Comparison of ENCODE assay signal across 29 cellular contexts in the genomic region with DNA sequence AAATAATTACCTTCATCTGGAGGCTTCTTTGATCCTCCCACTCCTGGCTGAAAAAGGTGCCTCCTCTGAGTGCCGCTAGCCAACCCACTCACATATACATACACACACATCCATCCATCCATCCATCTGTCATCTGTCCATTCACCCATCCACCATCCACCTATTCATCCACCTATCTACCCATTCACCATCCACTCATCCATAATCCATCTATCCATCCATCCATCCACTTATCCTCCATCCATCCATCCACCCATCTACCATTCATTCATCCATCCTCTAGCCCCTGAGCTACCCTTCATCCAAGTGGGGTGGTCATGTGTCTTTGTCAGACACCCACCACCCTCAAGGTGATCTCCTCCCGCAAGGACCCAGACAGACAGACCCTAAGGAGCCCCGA.
"Had no signal": no experiment of that assay in that cellular context is flagged by ENCODE, and none has a peak within 500 bp of the region (broad histone marks: within the 10 kb centered on the region; RNA-seq: fewer than 3 reads in every experiment).

No MANE protein-coding gene starts in this region.

- H3K36me3 Mint-ChIP-seq: naive thymus-derived CD8-positive, alpha-beta T cell; natural killer cell treated with Interleukin-12 subunit alpha and Interleukin-12 subunit beta and Interleukin-15 and Interleukin-18, amount 100 ng/mL, for 72 hours; stimulated activated effector memory CD8-positive, alpha-beta T cell treated with anti-CD3 and anti-CD28 coated beads, Interleukin-12 subunit alpha, Interleukin-12 subunit beta, amount 100 ng/mL, for 72 hours; stimulated activated naive B cell treated with anti-CD40 and anti-IgM and Interleukin-4, amounts not matched to agents 10 μg/mL and 1 μg/mL and 100 μg/mL, for 72 hours had no signal

- H3K4me1 Mint-ChIP-seq: naive thymus-derived CD8-positive, alpha-beta T cell; stimulated activated naive B cell treated with anti-CD40 and anti-IgM and Interleukin-4, amounts not matched to agents 10 μg/mL and 1 μg/mL and 100 μg/mL, for 72 hours had no signal

- DNase-seq: naive thymus-derived CD8-positive, alpha-beta T cell; nephron progenitor cell; nucleus accumbens; ovary; psoas muscle; right cardiac atrium; right lobe of liver; sigmoid colon; small intestine; stimulated activated CD4-positive, alpha-beta T cell treated with anti-CD3 and anti-CD28 coated beads, Interleukin-15, amount 100 ng/mL, for 24 hours; stimulated activated CD4-positive, alpha-beta T cell treated with anti-CD3 and anti-CD28 coated beads, Interleukin-2, amount 100 ng/mL, for 24 hours; stimulated activated CD4-positive, alpha-beta T cell treated with anti-CD3 and anti-CD28 coated beads, Interleukin-2, amount 100 ng/mL, for 48 hours; stimulated activated CD4-positive, alpha-beta T cell treated with anti-CD3 and anti-CD28 coated beads, Interleukin-4, amount 100 ng/mL, for 24 hours; stimulated activated naive B cell treated with anti-CD40 and anti-IgM and Interleukin-4, amounts not matched to agents 10 μg/mL and 1 μg/mL and 100 μg/mL, for 72 hours; stimulated activated naive CD4-positive, alpha-beta T cell treated with Interleukin-2 at 50 U/mL for 16 hours; stomach; thyroid gland; trophoblast cell; upper lobe of right lung; uterus had no signal

- H3K9me3 Mint-ChIP-seq: natural killer cell treated with Interleukin-12 subunit alpha and Interleukin-12 subunit beta and Interleukin-15 and Interleukin-18, amount 100 ng/mL, for 72 hours; nephron progenitor cell; stimulated activated effector memory CD8-positive, alpha-beta T cell treated with anti-CD3 and anti-CD28 coated beads, Interleukin-12 subunit alpha, Interleukin-12 subunit beta, amount 100 ng/mL, for 72 hours; stimulated activated naive CD8-positive, alpha-beta T cell treated with anti-CD3 and anti-CD28 coated beads, Interleukin-15, Interleukin-2, amounts not matched to agents 100 ng/mL and 50 ng/mL, for 24 hours had no signal

- H3K4me3 Mint-ChIP-seq: naive thymus-derived CD8-positive, alpha-beta T cell; natural killer cell treated with Interleukin-12 subunit alpha and Interleukin-12 subunit beta and Interleukin-15 and Interleukin-18, amount 100 ng/mL, for 72 hours; nephron progenitor cell; neural crest cell; stimulated activated effector memory CD8-positive, alpha-beta T cell treated with anti-CD3 and anti-CD28 coated beads, Interleukin-12 subunit alpha, Interleukin-12 subunit beta, amount 100 ng/mL, for 72 hours; stimulated activated naive B cell treated with anti-CD40 and anti-IgM and Interleukin-4, amounts not matched to agents 10 μg/mL and 1 μg/mL and 100 μg/mL, for 72 hours; stimulated activated naive CD8-positive, alpha-beta T cell treated with anti-CD3 and anti-CD28 coated beads, Interleukin-15, Interleukin-2, amounts not matched to agents 100 ng/mL and 50 ng/mL, for 24 hours had no signal

- ATAC-seq: naive thymus-derived CD8-positive, alpha-beta T cell; natural killer cell treated with Interleukin-12 subunit alpha and Interleukin-12 subunit beta and Interleukin-15 and Interleukin-18, amount 100 ng/mL, for 72 hours; psoas muscle; right cardiac atrium; right lobe of liver; stimulated activated effector memory CD8-positive, alpha-beta T cell treated with anti-CD3 and anti-CD28 coated beads, Interleukin-12 subunit alpha, Interleukin-12 subunit beta, amount 100 ng/mL, for 72 hours; stimulated activated naive B cell treated with anti-CD40 and anti-IgM and Interleukin-4, amounts not matched to agents 10 μg/mL and 1 μg/mL and 100 μg/mL, for 72 hours; upper lobe of right lung had no signal

- H3K27ac Mint-ChIP-seq: naive thymus-derived CD8-positive, alpha-beta T cell; natural killer cell treated with Interleukin-12 subunit alpha and Interleukin-12 subunit beta and Interleukin-15 and Interleukin-18, amount 100 ng/mL, for 72 hours; nephron progenitor cell; progenitor cell of endocrine pancreas; stimulated activated effector memory CD8-positive, alpha-beta T cell treated with anti-CD3 and anti-CD28 coated beads, Interleukin-12 subunit alpha, Interleukin-12 subunit beta, amount 100 ng/mL, for 72 hours; stimulated activated naive B cell treated with anti-CD40 and anti-IgM and Interleukin-4, amounts not matched to agents 10 μg/mL and 1 μg/mL and 100 μg/mL, for 72 hours; stimulated activated naive CD8-positive, alpha-beta T cell treated with anti-CD3 and anti-CD28 coated beads, Interleukin-15, Interleukin-2, amounts not matched to agents 100 ng/mL and 50 ng/mL, for 24 hours had no signal

- H3K27ac ChIP-seq: neutrophil, ovary, parathyroid adenoma, psoas muscle, right lobe of liver, sigmoid colon, stomach, thoracic aorta, thyroid gland, tibial nerve, upper lobe of right lung, uterus had no signal
